16 cellular contexts compared by ENCODE assay signal in the genomic region with DNA sequence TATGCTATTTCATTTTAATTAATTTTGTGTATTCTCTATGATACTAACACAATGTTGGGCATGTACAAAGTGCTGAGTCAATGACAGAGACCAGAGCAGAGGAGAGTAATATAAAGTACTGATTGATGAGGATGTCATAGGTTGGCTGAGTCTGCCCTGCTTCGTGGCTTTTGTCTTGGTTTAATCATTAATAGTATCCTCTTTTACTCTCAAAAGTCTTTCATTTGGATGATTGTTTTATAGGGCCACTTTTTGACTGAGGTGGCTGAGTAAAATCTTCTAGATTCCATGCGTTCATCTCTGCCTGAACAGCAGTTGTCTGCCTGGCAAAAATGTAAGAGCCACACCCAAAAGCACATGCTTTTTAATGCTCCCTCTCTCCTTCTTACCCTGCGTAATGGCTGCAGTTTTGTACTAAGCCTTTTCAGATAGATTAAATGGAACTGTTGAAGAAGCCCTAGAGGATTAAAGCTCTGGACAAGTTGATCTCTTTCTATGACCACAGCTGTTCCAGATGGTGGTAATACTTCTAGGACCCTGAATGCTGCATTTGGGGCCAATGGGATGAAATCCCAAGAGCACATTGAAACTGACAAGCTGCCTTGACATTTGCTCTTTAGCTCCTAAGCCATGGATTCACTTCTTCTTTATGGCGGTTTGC. TPM values are rescaled to one million over a fixed set of nuclear protein-coding genes. Genes with fewer than 3 reads are reported as not detected.
DNase-seq lines count a peak whose midpoint lies in the region; ATAC-seq and TF ChIP-seq lines count a peak whose summit lies in the region.
"Had no signal": no experiment of that assay in that cellular context is flagged by ENCODE, and none has a peak within 500 bp of the region (broad histone marks: within the 10 kb centered on the region; RNA-seq: fewer than 3 reads in every experiment).

No MANE protein-coding gene starts in this region.

- ATAC-seq in GM21423 (IDR thresholded peaks at IDR 0.05; ENCODE audit: unreplicated experiment), result no peak

- H4K20me1 ChIP-seq in GM23248 (ENCODE audit: insufficient read depth), result no peaks in the 10 kb centered on the region

- in situ Hi-C loops in GM23248 (cut with MboI), result no loop called here

- intact Hi-C loops in Caco-2 (cut with micrococcal nuclease; ENCODE audit: unreplicated experiment), result no loop called here

- no peaks in the 10 kb centered on the region for H3K79me2 ChIP-seq in GM23248 (ENCODE audit: insufficient read depth)

- H3K9me3 Mint-ChIP-seq in Caco-2 (ENCODE audit: unreplicated experiment), result no peaks in the 10 kb centered on the region
- H3K9me3 Mint-ChIP-seq: activated T-helper 2 cell treated with anti-CD3 and anti-CD28 coated beads, Interferon-gamma antibody, Interleukin-2, Interleukin-4, amounts not matched to agents 10 μg/mL and 5 μg/mL and 100 μg/mL, durations not matched to agents 14 hours and 24 hours and 36 hours; T-helper 2 cell treated with Interferon-gamma antibody and Interleukin-4, amounts not matched to agents 5 μg/mL and 100 μg/mL, for 36 hours had no signal

- no peak overlapping the region for H3K27ac Mint-ChIP-seq in Caco-2 (ENCODE audit: unreplicated experiment)
- H3K27ac Mint-ChIP-seq: activated T-helper 2 cell treated with anti-CD3 and anti-CD28 coated beads, Interferon-gamma antibody, Interleukin-2, Interleukin-4, amounts not matched to agents 10 μg/mL and 5 μg/mL and 100 μg/mL, durations not matched to agents 14 hours and 24 hours and 36 hours; T-helper 2 cell treated with Interferon-gamma antibody and Interleukin-4, amounts not matched to agents 5 μg/mL and 100 μg/mL, for 36 hours had no signal

- H3K4me1 ChIP-seq in GM23248 (ENCODE audit: insufficient read depth), result peaks cover 19% of the 10 kb centered on the region
- peaks cover 30% of the 10 kb centered on the region for H3K4me1 ChIP-seq in Caco-2
- H3K4me1 ChIP-seq: ascending aorta had no signal

- peak overlapping the region; percentile 27 for H3K9ac ChIP-seq in GM23248

- no peaks in the 10 kb centered on the region for H3K9me2 ChIP-seq in GM23248 (ENCODE audit: insufficient read depth)

- H3K4me3 ChIP-seq in GM23248 (peak overlapping the region; percentile 35; the same call in 1 of the 2 replicates), Caco-2 (ENCODE audit: low read depth, low read length) (no peak overlapping the region)
- H3K4me3 ChIP-seq: ascending aorta, PC-9 had no signal

- H3K36me3 Mint-ChIP-seq in Caco-2 (ENCODE audit: insufficient read depth, unreplicated experiment), result no peaks in the 10 kb centered on the region

- no peak for TF ChIP-seq CTCF in Caco-2 (IDR thresholded peaks at IDR 0.05; ENCODE audit: insufficient read depth in 1 of 2, low read depth in 1 of 2, low read length in 1 of 2, severe bottlenecking in 1 of 2, unreplicated experiment in 1 of 2)

- no peaks in the 10 kb centered on the region for H3K9me3 ChIP-seq in GM23248 (ENCODE audit: low read depth)
- no peaks in the 10 kb centered on the region for H3K9me3 ChIP-seq in Caco-2
- H3K9me3 ChIP-seq: ascending aorta had no signal

- no peaks in the 10 kb centered on the region for H3K27me3 ChIP-seq in GM23248 (replicated peaks; ENCODE audit: insufficient read depth)
- H3K27me3 ChIP-seq in Caco-2 (replicated peaks; ENCODE audit: control insufficient read depth, insufficient read depth, low read length), result no peaks in the 10 kb centered on the region
- H3K27me3 ChIP-seq: ascending aorta had no signal

- H3F3A ChIP-seq in GM23248 (ENCODE audit: insufficient read depth), result peaks cover 15% of the 10 kb centered on the region

- peak; percentile 64 for DNase-seq in GM23248
- peak; percentile 23 for DNase-seq in SW480 (ENCODE audit: low spot score)
- peak; percentile 56 for DNase-seq in glomerular visceral epithelial cell (ENCODE audit: extremely low spot score)
- peak; percentile 60 for DNase-seq in retina
- DNase-seq in stimulated activated CD4-positive, alpha-beta T cell treated with anti-CD3 and anti-CD28 coated beads, Interleukin-2, amount 100 ng/mL, for 48 hours, result no peak
- no peak for DNase-seq in iPS-NIHi7 (ENCODE audit: extremely low spot score)
- no peak for DNase-seq in Caco-2
- DNase-seq: effector CD4-positive, alpha-beta T cell; NCI-H1048; PC-9; stimulated activated CD4-positive, alpha-beta T cell treated with anti-CD3 and anti-CD28 coated beads, Interleukin-4, amount 100 ng/mL, for 4 hours; stimulated activated naive CD4-positive, alpha-beta T cell treated with Interleukin-2 at 50 U/mL for 16 hours had no signal

- H3K4me3 Mint-ChIP-seq in Caco-2 (ENCODE audit: unreplicated experiment), result no peak overlapping the region
- H3K4me3 Mint-ChIP-seq: T-helper 2 cell treated with Interferon-gamma antibody and Interleukin-4, amounts not matched to agents 5 μg/mL and 100 μg/mL, for 36 hours had no signal

- H3K27me3 Mint-ChIP-seq in Caco-2 (ENCODE audit: insufficient read depth, unreplicated experiment), result no peaks in the 10 kb centered on the region

- POLR2A ChIA-PET in Caco-2 (lab: Charles Lee), result no interaction called here

- H3K4me2 ChIP-seq in GM23248 (ENCODE audit: unreplicated experiment), result peak overlapping the region; percentile 56
- H3K4me2 ChIP-seq: PC-9 had no signal

- H2AFZ ChIP-seq in GM23248, result peak overlapping the region; percentile 60
- H2AFZ ChIP-seq: PC-9 had no signal

- BruUV-seq in Caco-2 (replicated peaks; lab: Mats Ljungman, UMichigan), result no TSS peak

- peak overlapping the region; percentile 66 for H3K27ac ChIP-seq in GM23248
- H3K27ac ChIP-seq: ascending aorta, PC-9 had no signal

- H3K4me1 Mint-ChIP-seq in Caco-2 (ENCODE audit: low read depth, unreplicated experiment), result peaks cover 32% of the 10 kb centered on the region

- H3K36me3 ChIP-seq in GM23248 (ENCODE audit: low read depth), result no peaks in the 10 kb centered on the region
- no peaks in the 10 kb centered on the region for H3K36me3 ChIP-seq in Caco-2 (ENCODE audit: control insufficient read depth, insufficient read depth, low read length)
- H3K36me3 ChIP-seq: ascending aorta had no signal

- CTCF ChIA-PET in Caco-2 (lab: Charles Lee), result no interaction called here

- 15 to 23% methylated on average over 4 of the region's 4 CpGs for WGBS in GM23248 (ENCODE audit: low coverage in 1 of 2, low lambda C conversion rate in 2 of 2, missing lambda C conversion rate in 2 of 2), 2 experiments

RNA-seq across cellular contexts. Expression of a gene that starts 59.8 kb away (rescaled TPM):
- total RNA-seq in GM23248 (2014; rRNA removed; shearing (Covaris generic)), result under 0.01 and 0.11 TPM in 2 replicates
- polyA plus RNA-seq in GM23248 (2016; fragmentation: Nextera tagmentation; extraction: Ambion mirVana), result 0.13 and 0.43 TPM in 2 replicates
- 9.6 and 11.5 TPM in 2 replicates for total RNA-seq in Caco-2 (2022)

Comparison
In these comparisons a context has a peak if more than half of its experiments do, and no peak if none do; other contexts are left out.
1. DNase-seq: peak in GM23248 (single experiment), SW480 (single experiment), glomerular visceral epithelial cell (single experiment) and retina (single experiment); none in stimulated activated CD4-positive, alpha-beta T cell treated with anti-CD3 and anti-CD28 coated beads, Interleukin-2, amount 100 ng/mL, for 48 hours (0 of 2), iPS-NIHi7 (single experiment) and Caco-2 (0 of 2).